8 cellular contexts compared by ENCODE assay signal in genomic region chr12:98698603-98699463, GRCh38. TPM values are rescaled to one million over a fixed set of nuclear protein-coding genes. Genes with fewer than 3 reads are reported as not detected.
DNase-seq lines count a peak whose midpoint lies in the region; ATAC-seq, FAIRE-seq and TF ChIP-seq lines count a peak whose summit lies in the region.

No MANE protein-coding gene starts in this region.

- CTCF ChIA-PET in GM12878 (lab: Yijun Ruan, JAX): interaction anchor here (0.7 to 3.0 kb wide), 25 partner anchors 12 to 300 kb away, joined by 3 to 31 read pairs (median 4); partner anchors contain the start of gene SLC25A3

- FAIRE-seq in GM12878 (lab: Jason Lieb, UNC): peak; percentile 72

- no peaks in the 10 kb centered on the region for H3K79me2 ChIP-seq in GM12878 (ENCODE audit: control insufficient read depth, insufficient read depth, low read length)

- peak; percentile 99 for ATAC-seq in GM12878

- no peaks in the 10 kb centered on the region for H3K27me3 ChIP-seq in GM12878 (replicated peaks in 1 of 2; ENCODE audit: control insufficient read depth in 2 of 2, insufficient read depth in 2 of 2, low read length in 1 of 2)

- peak; percentile 68 for TF ChIP-seq RAD21 in GM12878 (IDR thresholded peaks at IDR 0.05; ENCODE audit: insufficient read depth, low read depth, low read length)

- SMC1A ChIA-PET in GM12878 (lab: Charles Lee; ENCODE audit: uncharacterized antibody, unreplicated experiment): interaction anchor here (0.5 to 1.7 kb wide), 10 partner anchors 9 to 1246 kb away, joined by 3 to 15 read pairs (median 4); no protein-coding TSS in a partner anchor

- no peaks in the 10 kb centered on the region for H4K20me1 ChIP-seq in GM12878 (ENCODE audit: control insufficient read depth, insufficient read depth)

- H3K4me3 Mint-ChIP-seq in immature natural killer cell: no peak overlapping the region

- no peak overlapping the region for H3K4me3 ChIP-seq in GM12878

- peak overlapping the region; percentile 6 to 67 (median 48) for H3K27ac Mint-ChIP-seq in immature natural killer cell

- H3K36me3 Mint-ChIP-seq in immature natural killer cell: peaks cover 11 to 50% (median 26%) of the 10 kb centered on the region in 3 donors

- TF ChIP-seq CTCF in GM12878 (IDR thresholded peaks at IDR 0.05 in 2 of 3, conservative IDR thresholded peaks at IDR 0.05 in 1 of 3; ENCODE audit: control insufficient read depth in 2 of 3, extremely low read depth in 1 of 3, insufficient read depth in 1 of 3, low read depth in 3 of 3, low read length in 3 of 3): peak; percentile 71 to 77 (median 75)

- no peak for TF ChIP-seq EP300 in GM12878 (IDR thresholded peaks at IDR 0.05; ENCODE audit: borderline replicate concordance in 1 of 2, control insufficient read depth in 1 of 2, low read depth in 2 of 2, low read length in 2 of 2)

- no peak overlapping the region for H3K9ac ChIP-seq in GM12878 (ENCODE audit: control insufficient read depth, insufficient read depth, low read length)

- in situ Hi-C loops in GM12878 (cut with MboI): loop anchor here (10.0 kb wide), 1 partner anchor 296 kb away; no protein-coding TSS in a partner anchor

- intact Hi-C loops in GM12878 (cut with micrococcal nuclease; ENCODE audit: unreplicated experiment): loop anchor here (1.0 to 2.0 kb wide), 2 partner anchors 240 to 299 kb away; no protein-coding TSS in a partner anchor

- H3K4me1 Mint-ChIP-seq in immature natural killer cell: peaks cover 13 to 30% of the 10 kb centered on the region in 2 donors

- H2AFZ ChIP-seq in GM12878 (ENCODE audit: control insufficient read depth, low read depth, low read length): peak overlapping the region; percentile 52; the same call in 1 of the 2 replicates

- RAD21 ChIA-PET in GM12878 (lab: Charles Lee; ENCODE audit: unreplicated experiment): interaction anchor here (0.9 to 3.9 kb wide), 6 partner anchors 13 to 299 kb away, joined by 3 to 26 read pairs (median 3); no protein-coding TSS in a partner anchor

- no peaks in the 10 kb centered on the region for H3K9me3 Mint-ChIP-seq in immature natural killer cell

- no peak for TF ChIP-seq POLR2A in GM12878 (IDR thresholded peaks at IDR 0.05; ENCODE audit: low read depth, low read length)

- POLR2A ChIA-PET in GM12878 (lab: Charles Lee): no interaction called here

- DNase-seq in activated CD4-positive, alpha-beta T cell treated with anti-CD3 and anti-CD28 coated beads for 24 hours (ENCODE audit: low read depth in 2 of 2): peak; percentile 19 to 27
- DNase-seq in activated CD4-positive, alpha-beta T cell treated with anti-CD3 and anti-CD28 coated beads for 1 hour: no peak
- DNase-seq in HCEC 1CT (peak; percentile 50), M059J (ENCODE audit: low read depth) (peak; percentile 61), SKM-1 (lab: John Stamatoyannopoulos, UW; ENCODE audit: unreplicated experiment) (peak; percentile 32), GM12878 (ENCODE audit: low read depth, low spot score) (peak; percentile 38), immature natural killer cell (peak in 1 of 3 donors; percentile 27)
- peak; percentile 50 for DNase-seq in stimulated activated CD4-positive, alpha-beta T cell treated with anti-CD3 and anti-CD28 coated beads, Interleukin-4, amount 100 ng/mL, for 24 hours

- no peaks in the 10 kb centered on the region for H3K4me1 ChIP-seq in GM12878 (ENCODE audit: control insufficient read depth, insufficient read depth, low read length)

- BruUV-seq in GM12878 (replicated peaks; lab: Mats Ljungman, UMichigan): no TSS peak

- 46% methylated on average over 6 of the region's 6 CpGs for WGBS in GM12878 (ENCODE audit: insufficient coverage, insufficient replicate concordance, low lambda C conversion rate, missing lambda C conversion rate)

- no peak overlapping the region for H3K27ac ChIP-seq in GM12878 (ENCODE audit: control insufficient read depth, insufficient read depth)

- peaks cover 0 to 13% of the 10 kb centered on the region in 2 experiments; a peak in 3 of 4 replicates for H3K36me3 ChIP-seq in GM12878 (ENCODE audit: control insufficient read depth in 2 of 2, insufficient read depth in 2 of 2, low read length in 1 of 2)

- H3K27me3 Mint-ChIP-seq in immature natural killer cell (ENCODE audit: low read depth in 3 of 3): no peaks in the 10 kb centered on the region

- H3K4me2 ChIP-seq in GM12878 (ENCODE audit: control insufficient read depth, insufficient read depth): no peak overlapping the region

- H3K9me3 ChIP-seq in GM12878 (replicated peaks; ENCODE audit: control insufficient read depth, insufficient read depth, low read length): no peaks in the 10 kb centered on the region

TF ChIP-seq in GM12878, 131 proteins besides CTCF, POLR2A, EP300 and RAD21:
- TF ChIP-seq SKIL (IDR thresholded peaks at IDR 0.05; ENCODE audit: low read depth, poor library complexity, severe bottlenecking) (no peak), SMC3 (IDR thresholded peaks at IDR 0.05; ENCODE audit: borderline replicate concordance, low read length) (peak; percentile 73)
TF ChIP-seq in GM12878: peak in this region for 1.

RNA-seq across cellular contexts. Expression of gene APAF1, which starts 53.7 kb away (rescaled TPM):
- total RNA-seq in M059J (2014; rRNA removed; shearing (Covaris generic)): 19.5 and 19.7 TPM in 2 replicates
- 60.6 and 72.2 TPM in 2 replicates for total RNA-seq in GM12878 (2013; cell fraction: nucleolus; rRNA removed)
- total RNA-seq in GM12878 (2014; rRNA removed) (19.0 and 20.6 TPM in 2 replicates), GM12878 (2014; rRNA removed; fragmentation: Illumina TruSeq; extraction: Trizol) (19.1 and 20.2 TPM in 2 replicates), GM12878 (2021) (13.5 and 18.0 TPM in 2 replicates)
- polyA plus RNA-seq in GM12878 (2011; ENCODE audit: low read depth): 4.6 TPM
- polyA plus RNA-seq in GM12878 (2011; rRNA removed) (17.3 and 32.0 TPM in 2 replicates), GM12878 (2014; fragmentation: Illumina TruSeq; extraction: Trizol) (16.3 and 26.8 TPM in 2 replicates), GM12878 (2014; fragmentation: Nextera tagmentation; extraction: Ambion mirVana) (1 to 10 TPM; 4.2 to 5.0 TPM), GM12878 (2014; rRNA removed) (10.2 and 10.6 TPM in 2 replicates), GM12878 (2016; fragmentation: Nextera tagmentation; extraction: Ambion mirVana) (10 to 100 TPM in 1 of 2 experiments, 1 to 10 TPM in 1; 9.0 to 12.0 TPM), immature natural killer cell (10 to 100 TPM in 1 of 3 donors, 1 to 10 TPM in 2; 5.5 to 12.6 (median 7.3) TPM)
- polyA plus RNA-seq in GM12878 (2011; cell fraction: cytosol; rRNA removed): 9.2 and 10.1 TPM in 2 replicates
- polyA plus RNA-seq in GM12878 (2011; cell fraction: nucleus; rRNA removed): 11.3 and 12.8 TPM in 2 replicates
- 8.4 and 12.2 TPM in 2 replicates for polyA plus RNA-seq in GM12878 (2012)
- 22.7 and 27.2 TPM in 2 replicates for polyA minus RNA-seq in GM12878 (2011; rRNA and poly(A)+ RNA removed)
- polyA minus RNA-seq in GM12878 (2011; cell fraction: cytosol; rRNA and poly(A)+ RNA removed): 10.9 and 14.4 TPM in 2 replicates
- 13.2 and 25.1 TPM in 2 replicates for polyA minus RNA-seq in GM12878 (2011; cell fraction: nucleus; rRNA and poly(A)+ RNA removed)

RNA-seq across cellular contexts. Expression of gene IKBIP, which starts 54.2 kb away (rescaled TPM):
- total RNA-seq in M059J (2014; rRNA removed; shearing (Covaris generic)): 69.8 and 92.7 TPM in 2 replicates
- total RNA-seq in GM12878 (2013; cell fraction: nucleolus; rRNA removed): 26.0 and 31.8 TPM in 2 replicates
- total RNA-seq in GM12878 (2014; rRNA removed) (18.2 and 20.9 TPM in 2 replicates), GM12878 (2014; rRNA removed; fragmentation: Illumina TruSeq; extraction: Trizol) (25.5 and 27.3 TPM in 2 replicates), GM12878 (2021) (17.3 and 19.0 TPM in 2 replicates)
- 13.7 TPM for polyA plus RNA-seq in GM12878 (2011; ENCODE audit: low read depth)
- polyA plus RNA-seq in GM12878 (2011; rRNA removed) (20.9 and 36.8 TPM in 2 replicates), GM12878 (2014; fragmentation: Illumina TruSeq; extraction: Trizol) (17.8 and 21.6 TPM in 2 replicates), GM12878 (2014; fragmentation: Nextera tagmentation; extraction: Ambion mirVana) (10 to 100 TPM in 1 of 2 experiments, 1 to 10 TPM in 1; 5.4 to 12.2 TPM), GM12878 (2014; rRNA removed) (15.1 and 18.7 TPM in 2 replicates), GM12878 (2016; fragmentation: Nextera tagmentation; extraction: Ambion mirVana) (10 to 100 TPM; 33.8 to 34.5 TPM), immature natural killer cell (10 to 100 TPM in 1 of 3 donors, 1 to 10 TPM in 2; 6.7 to 13.5 (median 6.9) TPM)
- polyA plus RNA-seq in GM12878 (2011; cell fraction: cytosol; rRNA removed): 7.1 and 7.5 TPM in 2 replicates
- polyA plus RNA-seq in GM12878 (2011; cell fraction: nucleus; rRNA removed): 6.6 and 7.4 TPM in 2 replicates
- polyA plus RNA-seq in GM12878 (2012): 21.5 and 35.3 TPM in 2 replicates
- 2.8 and 5.9 TPM in 2 replicates for polyA minus RNA-seq in GM12878 (2011; rRNA and poly(A)+ RNA removed)
- polyA minus RNA-seq in GM12878 (2011; cell fraction: cytosol; rRNA and poly(A)+ RNA removed): 5.1 and 5.5 TPM in 2 replicates
- polyA minus RNA-seq in GM12878 (2011; cell fraction: nucleus; rRNA and poly(A)+ RNA removed): 3.1 and 4.7 TPM in 2 replicates
